34 cellular contexts compared by ENCODE assay signal in the genomic region with DNA sequence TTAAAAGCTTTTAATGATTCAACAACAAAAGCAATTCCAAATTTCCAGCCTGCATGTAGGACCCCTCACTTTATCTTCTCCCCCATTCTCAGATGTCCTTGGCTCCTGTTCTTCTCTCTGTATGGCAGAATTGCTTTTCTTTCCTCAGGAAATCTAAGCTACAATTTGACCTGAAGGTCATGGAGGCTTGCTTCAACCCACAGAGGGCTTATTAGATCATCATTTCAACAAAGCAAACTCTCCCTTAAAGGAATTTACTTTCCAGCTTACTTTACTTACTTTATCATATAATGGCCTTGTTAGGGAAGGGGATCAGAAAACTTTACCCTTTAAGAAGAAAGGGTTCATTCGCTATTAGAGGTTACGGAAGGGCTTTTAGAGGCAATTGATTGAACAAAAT.
"Had no signal": no experiment of that assay in that cellular context is flagged by ENCODE, and none has a peak within 500 bp of the region (broad histone marks: within the 10 kb centered on the region; RNA-seq: fewer than 3 reads in every experiment).

No MANE protein-coding gene starts in this region.

- H3K4me3 Mint-ChIP-seq: activated CD4-positive, alpha-beta T cell treated with anti-CD3 and anti-CD28 coated beads for 36 hours; activated naive CD4-positive, alpha-beta T cell treated with anti-CD3 and anti-CD28 coated beads for 36 hours; activated naive CD8-positive, alpha-beta T cell treated with anti-CD3 and anti-CD28 coated beads for 36 hours; activated T-helper 1 cell treated with anti-CD3 and anti-CD28 coated beads, Interleukin-12 subunit alpha, Interleukin-12 subunit beta, Interleukin-2, Interleukin-4 antibody, amounts not matched to agents 30 ng/mL and 10 ng/mL and 1 ng/mL, durations not matched to agents 14 hours and 24 hours and 36 hours; central memory CD8-positive, alpha-beta T cell; immature natural killer cell; stimulated activated naive B cell treated with anti-CD40 and anti-IgM and Interleukin-4, amounts not matched to agents 10 μg/mL and 1 μg/mL and 100 μg/mL, for 72 hours; T-helper 2 cell treated with Interferon-gamma antibody and Interleukin-4, amounts not matched to agents 5 μg/mL and 100 μg/mL, for 36 hours had no signal

- H3K27ac Mint-ChIP-seq: activated CD4-positive, alpha-beta T cell treated with anti-CD3 and anti-CD28 coated beads for 36 hours; activated naive CD4-positive, alpha-beta T cell treated with anti-CD3 and anti-CD28 coated beads for 36 hours; activated naive CD8-positive, alpha-beta T cell treated with anti-CD3 and anti-CD28 coated beads for 36 hours; activated T-helper 1 cell treated with anti-CD3 and anti-CD28 coated beads, Interleukin-12 subunit alpha, Interleukin-12 subunit beta, Interleukin-2, Interleukin-4 antibody, amounts not matched to agents 30 ng/mL and 10 ng/mL and 1 ng/mL, durations not matched to agents 14 hours and 24 hours and 36 hours; immature natural killer cell; stimulated activated naive B cell treated with anti-CD40 and anti-IgM and Interleukin-4, amounts not matched to agents 10 μg/mL and 1 μg/mL and 100 μg/mL, for 72 hours; T-helper 2 cell treated with Interferon-gamma antibody and Interleukin-4, amounts not matched to agents 5 μg/mL and 100 μg/mL, for 36 hours had no signal

- H3K79me2 ChIP-seq: parathyroid adenoma had no signal

- H3K27ac ChIP-seq: foreskin keratinocyte, heart left ventricle, lower lobe of right lung, parathyroid adenoma, psoas muscle, sigmoid colon, stomach, thyroid gland, upper lobe of left lung, vagina had no signal

- FAIRE-seq: bronchial epithelial cell, colon had no signal

- H3K27me3 Mint-ChIP-seq: central memory CD8-positive, alpha-beta T cell had no signal

- DNase-seq: activated CD4-positive, alpha-beta T cell treated with anti-CD3 and anti-CD28 coated beads for 36 hours; activated CD4-positive, alpha-beta T cell treated with anti-CD3 and anti-CD28 coated beads, Interleukin-2, amount 50 U/mL, for 4 hours; activated CD4-positive, CD25-positive, alpha-beta regulatory T cell; activated CD8-positive, alpha-beta memory T cell treated with anti-CD3 and anti-CD28 coated beads for 24 hours; activated effector memory CD4-positive, alpha-beta T cell treated with anti-CD3 and anti-CD28 coated beads, Interleukin-2, amount 50 U/mL, for 16 hours; activated naive CD4-positive, alpha-beta T cell treated with anti-CD3 and anti-CD28 coated beads for 36 hours; activated naive CD8-positive, alpha-beta T cell treated with anti-CD3 and anti-CD28 coated beads for 36 hours; activated T-cell treated with anti-CD3 and anti-CD28 coated beads, Interleukin-2, amount 50 U/mL, for 1 hour; amniotic stem cell; dermis blood vessel endothelial cell; effector CD4-positive, alpha-beta T cell; foreskin keratinocyte; heart left ventricle; hypothalamus; immature natural killer cell; lower lobe of right lung; mucosa of descending colon; nucleus accumbens; psoas muscle; sigmoid colon; stimulated activated CD4-positive, alpha-beta T cell treated with anti-CD3 and anti-CD28 coated beads, Interleukin-15, amount 100 ng/mL, for 24 hours; stimulated activated CD4-positive, alpha-beta T cell treated with anti-CD3 and anti-CD28 coated beads, Interleukin-2, amount 100 ng/mL, for 24 hours; stimulated activated naive B cell treated with anti-CD40 and anti-IgM and Interleukin-4, amounts not matched to agents 10 μg/mL and 1 μg/mL and 100 μg/mL, for 72 hours; stomach; T-helper 1 cell; thyroid gland; upper lobe of left lung had no signal

- H3K4me3 ChIP-seq: heart left ventricle, lower lobe of right lung, mucosa of descending colon, psoas muscle, sigmoid colon, stomach, thyroid gland, upper lobe of left lung, vagina had no signal

- H3K27me3 ChIP-seq: foreskin keratinocyte, heart left ventricle, sigmoid colon, stomach, thyroid gland, upper lobe of left lung, vagina had no signal

- H2AFZ ChIP-seq: parathyroid adenoma had no signal

- H3K4me1 ChIP-seq: heart left ventricle, lower lobe of right lung, parathyroid adenoma, psoas muscle, sigmoid colon, stomach, thyroid gland, upper lobe of left lung, vagina had no signal

- H3K9me3 Mint-ChIP-seq: activated naive CD4-positive, alpha-beta T cell treated with anti-CD3 and anti-CD28 coated beads for 36 hours; activated T-helper 1 cell treated with anti-CD3 and anti-CD28 coated beads, Interleukin-12 subunit alpha, Interleukin-12 subunit beta, Interleukin-2, Interleukin-4 antibody, amounts not matched to agents 30 ng/mL and 10 ng/mL and 1 ng/mL, durations not matched to agents 14 hours and 24 hours and 36 hours; stimulated activated naive B cell treated with anti-CD40 and anti-IgM and Interleukin-4, amounts not matched to agents 10 μg/mL and 1 μg/mL and 100 μg/mL, for 72 hours; T-helper 2 cell treated with Interferon-gamma antibody and Interleukin-4, amounts not matched to agents 5 μg/mL and 100 μg/mL, for 36 hours had no signal

- H3K36me3 ChIP-seq: heart left ventricle, lower lobe of right lung, sigmoid colon, stomach, thyroid gland, upper lobe of left lung, vagina had no signal

- H3K36me3 Mint-ChIP-seq: activated naive CD8-positive, alpha-beta T cell treated with anti-CD3 and anti-CD28 coated beads for 36 hours; stimulated activated naive B cell treated with anti-CD40 and anti-IgM and Interleukin-4, amounts not matched to agents 10 μg/mL and 1 μg/mL and 100 μg/mL, for 72 hours had no signal

- ATAC-seq: activated CD4-positive, alpha-beta T cell treated with anti-CD3 and anti-CD28 coated beads for 36 hours; foreskin keratinocyte; heart left ventricle; lower lobe of right lung; mucosa of descending colon; psoas muscle; stimulated activated naive B cell treated with anti-CD40 and anti-IgM and Interleukin-4, amounts not matched to agents 10 μg/mL and 1 μg/mL and 100 μg/mL, for 72 hours had no signal

- H3K9ac ChIP-seq: parathyroid adenoma had no signal

- H3K4me1 Mint-ChIP-seq: activated CD4-positive, alpha-beta T cell treated with anti-CD3 and anti-CD28 coated beads for 36 hours; activated naive CD8-positive, alpha-beta T cell treated with anti-CD3 and anti-CD28 coated beads for 36 hours; central memory CD8-positive, alpha-beta T cell; immature natural killer cell; stimulated activated naive B cell treated with anti-CD40 and anti-IgM and Interleukin-4, amounts not matched to agents 10 μg/mL and 1 μg/mL and 100 μg/mL, for 72 hours had no signal

- H3K9me3 ChIP-seq: heart left ventricle, lower lobe of right lung, mucosa of descending colon, psoas muscle, sigmoid colon, stomach, thyroid gland, upper lobe of left lung, vagina had no signal
